18 cellular contexts compared by ENCODE assay signal in the genomic region with DNA sequence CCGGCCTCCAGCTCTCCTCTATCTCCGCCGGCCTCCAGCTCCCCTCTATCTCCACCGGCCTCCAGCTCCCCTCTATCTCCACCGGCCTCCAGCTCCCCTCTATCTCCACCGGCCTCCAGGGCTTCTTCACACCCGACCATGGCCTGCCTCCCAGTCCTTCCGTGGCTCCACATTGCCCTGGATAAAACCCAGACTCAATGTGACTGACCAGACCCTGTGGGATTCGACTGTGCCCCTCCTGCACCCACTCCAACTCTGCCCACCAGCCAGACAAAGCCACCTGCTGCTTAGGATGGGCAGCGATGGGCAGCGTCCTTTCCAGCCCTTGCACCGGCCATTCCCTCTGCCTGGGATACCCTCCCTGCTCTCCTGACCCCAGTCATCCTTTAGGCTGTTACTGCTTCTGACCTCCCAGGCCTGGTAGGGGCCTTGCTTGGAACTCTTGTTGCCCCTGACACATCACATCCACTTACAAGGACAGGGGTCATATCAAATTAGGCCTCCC.
"Had no signal": no experiment of that assay in that cellular context is flagged by ENCODE, and none has a peak within 500 bp of the region (broad histone marks: within the 10 kb centered on the region; RNA-seq: fewer than 3 reads in every experiment).

No MANE protein-coding gene starts in this region.

- ATAC-seq: activated CD8-positive, alpha-beta T cell treated with anti-CD3 and anti-CD28 coated beads, Interleukin-2, amount 10 ng/mL, durations not matched to agents 7 days and 5 days; activated T-cell treated with anti-CD3 and anti-CD28 coated beads, Interleukin-2, amount 50 U/mL, for 4 hours; gastrocnemius medialis; heart left ventricle; naive thymus-derived CD8-positive, alpha-beta T cell; T-cell had no signal

- H3K27ac ChIP-seq: brain microvascular endothelial cell, coronary artery, gastrocnemius medialis, heart left ventricle, neutrophil, tibial nerve, vagina had no signal

- H3K4me3 Mint-ChIP-seq: activated CD4-positive, alpha-beta T cell treated with anti-CD3 and anti-CD28 coated beads, Interleukin-2, amount 10 ng/mL, durations not matched to agents 24 days and 14 days; activated CD8-positive, alpha-beta T cell treated with anti-CD3 and anti-CD28 coated beads, Interleukin-2, amount 10 ng/mL, durations not matched to agents 7 days and 5 days; activated naive CD4-positive, alpha-beta T cell treated with anti-CD3 and anti-CD28 coated beads, Interleukin-2, amount 10 ng/mL, durations not matched to agents 7 days and 5 days; activated T-cell treated with anti-CD3 and anti-CD28 coated beads, Interleukin-2, amount 50 U/mL, for 4 hours had no signal

- H3K27ac Mint-ChIP-seq: activated CD4-positive, alpha-beta T cell treated with anti-CD3 and anti-CD28 coated beads, Interleukin-2, amount 10 ng/mL, durations not matched to agents 24 days and 14 days; activated CD8-positive, alpha-beta T cell treated with anti-CD3 and anti-CD28 coated beads, Interleukin-2, amount 10 ng/mL, durations not matched to agents 7 days and 5 days; activated naive CD4-positive, alpha-beta T cell treated with anti-CD3 and anti-CD28 coated beads, Interleukin-2, amount 10 ng/mL, durations not matched to agents 7 days and 5 days had no signal

- H3K9me3 Mint-ChIP-seq: activated CD4-positive, alpha-beta T cell treated with anti-CD3 and anti-CD28 coated beads, Interleukin-2, amount 10 ng/mL, durations not matched to agents 24 days and 14 days; activated naive CD4-positive, alpha-beta T cell treated with anti-CD3 and anti-CD28 coated beads, Interleukin-2, amount 10 ng/mL, durations not matched to agents 7 days and 5 days; activated T-cell treated with anti-CD3 and anti-CD28 coated beads, Interleukin-2, amount 50 U/mL, for 4 hours; naive thymus-derived CD8-positive, alpha-beta T cell; T-cell had no signal

- H3K36me3 Mint-ChIP-seq: activated naive CD4-positive, alpha-beta T cell treated with anti-CD3 and anti-CD28 coated beads, Interleukin-2, amount 10 ng/mL, durations not matched to agents 7 days and 5 days; naive thymus-derived CD8-positive, alpha-beta T cell; T-cell had no signal

- H3K27me3 ChIP-seq: brain microvascular endothelial cell, gastrocnemius medialis, heart left ventricle, tibial nerve, vagina had no signal

- H3K4me3 ChIP-seq: coronary artery, gastrocnemius medialis, heart left ventricle, tibial nerve, vagina had no signal

- H3K9me3 ChIP-seq: gastrocnemius medialis, heart left ventricle, neutrophil, tibial nerve, vagina had no signal

- H3K36me3 ChIP-seq: brain microvascular endothelial cell, gastrocnemius medialis, heart left ventricle, neutrophil, tibial nerve, vagina had no signal

- FAIRE-seq: endometrium had no signal

- DNase-seq: activated CD4-positive, alpha-beta T cell treated with anti-CD3 and anti-CD28 coated beads, Interleukin-2, amount 10 ng/mL, durations not matched to agents 24 days and 14 days; activated CD4-positive, CD25-positive, alpha-beta regulatory T cell; activated CD8-positive, alpha-beta T cell treated with anti-CD3 and anti-CD28 coated beads, Interleukin-2, amount 10 ng/mL, durations not matched to agents 7 days and 5 days; activated naive CD4-positive, alpha-beta T cell treated with anti-CD3 and anti-CD28 coated beads, Interleukin-2, amount 10 ng/mL, durations not matched to agents 7 days and 5 days; activated T-cell treated with anti-CD3 and anti-CD28 coated beads, Interleukin-2, amount 50 U/mL, for 4 hours; brain microvascular endothelial cell; gastrocnemius medialis; stimulated activated CD4-positive, alpha-beta T cell treated with anti-CD3 and anti-CD28 coated beads, Interleukin-2, amount 100 ng/mL, for 24 hours; stimulated activated naive CD4-positive, alpha-beta T cell treated with Interleukin-2 at 50 U/mL for 16 hours; T-cell; T-helper 9 cell had no signal
